In genomic region chr7:28615091-28615490, GRCh38 we compare ENCODE assay signal across 11 cellular contexts.
DNase-seq lines count a peak whose midpoint lies in the region; ATAC-seq, FAIRE-seq and TF ChIP-seq lines count a peak whose summit lies in the region.
"Had no signal": no experiment of that assay in that cellular context is flagged by ENCODE, and none has a peak within 500 bp of the region (broad histone marks: within the 10 kb centered on the region; RNA-seq: fewer than 3 reads in every experiment).

No MANE protein-coding gene starts in this region.

- intact Hi-C loops in mammary epithelial cell (cut with micrococcal nuclease), result no loop called here

- no peak overlapping the region for H4K5ac ChIP-seq in mesendoderm (ENCODE audit: low read length)

- WGBS in mesendoderm (ENCODE audit: extremely low coverage, insufficient coverage, low lambda C conversion rate), result no CpG with 5 or more reads among the region's 4 CpGs
- WGBS in mammary epithelial cell (ENCODE audit: low coverage, missing lambda C conversion rate), result 95% methylated on average over 4 of the region's 4 CpGs

- no peaks in the 10 kb centered on the region for H3K79me1 ChIP-seq in mesendoderm (ENCODE audit: low read length)

- no peak overlapping the region for H3K18ac ChIP-seq in mesendoderm (ENCODE audit: low read length)

- no peak overlapping the region for H3K4me2 ChIP-seq in DND-41 (ENCODE audit: insufficient read depth, low read length)
- no peak overlapping the region for H3K4me2 ChIP-seq in mesendoderm (ENCODE audit: low read length)
- no peak overlapping the region for H3K4me2 ChIP-seq in mammary epithelial cell (ENCODE audit: insufficient read depth, low read depth, low read length)

- H2BK120ac ChIP-seq in mesendoderm (ENCODE audit: low read depth, low read length), result no peak overlapping the region

- H3K4me1 ChIP-seq in DND-41 (ENCODE audit: insufficient read depth, low read length) (no peaks in the 10 kb centered on the region), mesendoderm (ENCODE audit: control insufficient read depth, low read depth, low read length) (peaks cover 5% of the 10 kb centered on the region), mammary epithelial cell (ENCODE audit: insufficient read depth, low read length) (peaks cover 20% of the 10 kb centered on the region)
- H3K4me1 ChIP-seq: breast epithelium had no signal

- H3K9ac ChIP-seq in DND-41 (ENCODE audit: low read depth, low read length) (no peak overlapping the region), mesendoderm (ENCODE audit: low read length) (no peak overlapping the region), mammary epithelial cell (ENCODE audit: insufficient read depth, low read length) (no peak overlapping the region)

- H3K27me3 ChIP-seq in DND-41 (ENCODE audit: insufficient read depth, low read length, poor library complexity) (peaks cover 3% of the 10 kb centered on the region), mesendoderm (ENCODE audit: insufficient read depth, low read length, poor library complexity) (no peaks in the 10 kb centered on the region), mammary epithelial cell (ENCODE audit: insufficient read depth, low read length) (no peaks in the 10 kb centered on the region)
- H3K27me3 ChIP-seq: breast epithelium had no signal

- no peak overlapping the region for H3K27ac ChIP-seq in DND-41 (ENCODE audit: low read length)
- no peak overlapping the region for H3K27ac ChIP-seq in mesendoderm (ENCODE audit: low read depth, low read length)
- H3K27ac ChIP-seq in mammary epithelial cell (ENCODE audit: insufficient read depth, low read depth, low read length), result no peak overlapping the region
- H3K27ac ChIP-seq: breast epithelium had no signal

- in situ Hi-C loops in astrocyte of the spinal cord (cut with HindIII; ENCODE audit: low sequenced_read_pairs) (no loop called here), mammary epithelial cell (cut with MboI; ENCODE audit: low sequenced_read_pairs in 2 of 2) (no loop called here)

- H2AK5ac ChIP-seq in mesendoderm (ENCODE audit: low read length), result no peak overlapping the region

- H2BK15ac ChIP-seq in mesendoderm (replicated peaks; ENCODE audit: low read depth), result no peak overlapping the region

- H3K9me3 ChIP-seq in DND-41 (ENCODE audit: insufficient read depth, low read length, severe bottlenecking) (no peaks in the 10 kb centered on the region), mammary epithelial cell (replicated peaks; ENCODE audit: insufficient read depth, low read length) (no peaks in the 10 kb centered on the region)
- H3K9me3 ChIP-seq: breast epithelium had no signal

- peak; percentile 9 for FAIRE-seq in HTR-8/SVneo (lab: Jason Lieb, UNC)
- FAIRE-seq: small intestine had no signal

- dilution Hi-C loops in mammary epithelial cell (cut with HindIII; ENCODE audit: low sequenced_read_pairs), result no loop called here

- no peak overlapping the region for H4K8ac ChIP-seq in mesendoderm (ENCODE audit: low read depth, low read length)

- no peak overlapping the region for H3K4ac ChIP-seq in mesendoderm (ENCODE audit: low read depth, low read length)

- no peak overlapping the region for H3K23ac ChIP-seq in mesendoderm (ENCODE audit: low read length)

- H3K79me2 ChIP-seq in DND-41 (ENCODE audit: insufficient read depth, low read length) (no peaks in the 10 kb centered on the region), mesendoderm (ENCODE audit: control insufficient read depth, insufficient read depth, low read length) (no peaks in the 10 kb centered on the region), mammary epithelial cell (ENCODE audit: insufficient read depth, low read length) (no peaks in the 10 kb centered on the region)

- H3K36me3 ChIP-seq in DND-41 (ENCODE audit: insufficient read depth, low read length) (no peaks in the 10 kb centered on the region), mesendoderm (ENCODE audit: control insufficient read depth, insufficient read depth, low read length) (no peaks in the 10 kb centered on the region), mammary epithelial cell (ENCODE audit: insufficient read depth, low read length) (no peaks in the 10 kb centered on the region)
- H3K36me3 ChIP-seq: breast epithelium had no signal

- H2BK5ac ChIP-seq in mesendoderm (ENCODE audit: low read length), result no peak overlapping the region

- H3K4me3 ChIP-seq in DND-41 (ENCODE audit: low read depth in 1 of 2, low read length in 2 of 2) (no peak overlapping the region), astrocyte of the spinal cord (ENCODE audit: low read depth, low read length) (no peak overlapping the region), mesendoderm (ENCODE audit: low read length) (no peak overlapping the region), mammary epithelial cell (replicated peaks in 1 of 3; ENCODE audit: insufficient read depth in 1 of 3, low read depth in 2 of 3, low read length in 3 of 3) (no peak overlapping the region)
- H3K4me3 ChIP-seq: breast epithelium had no signal

- H3K56ac ChIP-seq in mesendoderm (ENCODE audit: low read length), result no peak overlapping the region

- CTCF ChIA-PET in mammary epithelial cell (lab: Charles Lee; ENCODE audit: low non-redundant PET), result no interaction called here

- no peak overlapping the region for H2AFZ ChIP-seq in DND-41 (ENCODE audit: low read depth, low read length)
- H2AFZ ChIP-seq in mammary epithelial cell (ENCODE audit: low read depth, low read length), result no peak overlapping the region

- no peaks in the 10 kb centered on the region for H4K20me1 ChIP-seq in DND-41 (ENCODE audit: insufficient read depth, low read length)
- no peaks in the 10 kb centered on the region for H4K20me1 ChIP-seq in mammary epithelial cell (ENCODE audit: insufficient read depth, low read length)

- ATAC-seq in DND-41 (ENCODE audit: insufficient read depth, low read depth), result no peak

- TF ChIP-seq CTCF in DND-41 (IDR thresholded peaks at IDR 0.05; ENCODE audit: borderline replicate concordance, extremely low read depth, low read length, poor library complexity, severe bottlenecking) (peak; percentile 23), astrocyte of the spinal cord (IDR thresholded peaks at IDR 0.05; ENCODE audit: low read depth, low read length) (peak; percentile 37), mammary epithelial cell (conservative IDR thresholded peaks at IDR 0.05 in 1 of 2, IDR thresholded peaks at IDR 0.05 in 1 of 2; ENCODE audit: extremely low read depth in 1 of 2, insufficient read depth in 1 of 2, low read depth in 1 of 2, low read length in 2 of 2) (no peak)

- DNase-seq in DND-41, result no peak
- peak; percentile 6 for DNase-seq in HTR-8/SVneo (ENCODE audit: insufficient read length, low spot score)
- DNase-seq in astrocyte of the spinal cord (ENCODE audit: low read depth, low spot score), result no peak
- DNase-seq in mesendoderm, result peak; percentile 77
- no peak for DNase-seq in NCI-H1694 treated with DMSO at 0.1 percent for 48 hours (lab: John Stamatoyannopoulos, UW)
- DNase-seq in mammary epithelial cell, result no peak
- no peak for DNase-seq in NCI-H187 (lab: John Stamatoyannopoulos, UW)
- no peak for DNase-seq in HuH-7.5 (ENCODE audit: low spot score)
- DNase-seq: NCI-H510A treated with DMSO at 0.1 percent for 48 hours, small intestine had no signal

- no TSS peak for BruUV-seq in mammary epithelial cell (replicated peaks; lab: Mats Ljungman, UMichigan)

Comparison
In these comparisons a context has a peak if more than half of its experiments do, and no peak if none do; other contexts are left out.
1. DNase-seq: peak in HTR-8/SVneo (single experiment) and mesendoderm (single experiment); none in DND-41 (single experiment), astrocyte of the spinal cord (single experiment), NCI-H1694 treated with DMSO at 0.1 percent for 48 hours (single experiment), mammary epithelial cell (single experiment), NCI-H187 (0 of 2) and HuH-7.5 (single experiment).
2. CTCF ChIP-seq: peak in DND-41 (single experiment) and astrocyte of the spinal cord (single experiment); none in mammary epithelial cell (0 of 2).